Comparison of ENCODE assay signal across 8 cellular contexts in genomic region chr4:4480685-4481393, GRCh38.
DNase-seq lines count a peak whose midpoint lies in the region; FAIRE-seq and TF ChIP-seq lines count a peak whose summit lies in the region.

No MANE protein-coding gene starts in this region.

- H3K27ac ChIP-seq in left ventricle myocardium inferior (replicated peaks) (no peak overlapping the region), substantia nigra (ENCODE audit: low read depth, low read length, poor library complexity, severe bottlenecking) (peak overlapping the region; percentile 90)

- intact Hi-C loops in left ventricle myocardium inferior (cut with micrococcal nuclease) = no loop called here

- H3K27me3 ChIP-seq in left ventricle myocardium inferior (ENCODE audit: low read depth) = no peaks in the 10 kb centered on the region

- no peak overlapping the region for H3K4me3 ChIP-seq in left ventricle myocardium inferior

- peak; percentile 77 for FAIRE-seq in TTC549 (lab: Jason Lieb, UNC)

- no peaks in the 10 kb centered on the region for H3K36me3 ChIP-seq in left ventricle myocardium inferior

- TF ChIP-seq CTCF in left ventricle myocardium inferior (IDR thresholded peaks at IDR 0.05; ENCODE audit: borderline replicate concordance) = peak; percentile 44

- H3K4me1 ChIP-seq in left ventricle myocardium inferior = peaks cover 12% of the 10 kb centered on the region

- DNase-seq in DMS53 (lab: John Stamatoyannopoulos, UW) = peak; percentile 28
- DNase-seq in DMS53 treated with DMSO at 0.1 percent for 48 hours (lab: John Stamatoyannopoulos, UW; ENCODE audit: unreplicated experiment) = no peak
- DNase-seq in left ventricle myocardium inferior = no peak
- DNase-seq in substantia nigra (lab: John Stamatoyannopoulos, UW) = peak in 43 of 49 donors; percentile 15 to 88 (median 66)
- no peak for DNase-seq in GF-D8 (lab: John Stamatoyannopoulos, UW)
- DNase-seq in activated gamma-delta T cell (lab: John Stamatoyannopoulos, UW) = no peak
- DNase-seq in germinal center (ENCODE audit: low spot score) = no peak

- H3K9me3 ChIP-seq in left ventricle myocardium inferior (replicated peaks) = no peaks in the 10 kb centered on the region

Comparison
In these comparisons a context has a peak if more than half of its experiments do, and no peak if none do; other contexts are left out.
1. DNase-seq: peak in DMS53 (single experiment) and substantia nigra (43 of 49); none in DMS53 treated with DMSO at 0.1 percent for 48 hours (single experiment), left ventricle myocardium inferior (single experiment), GF-D8 (single experiment), activated gamma-delta T cell (single experiment) and germinal center (single experiment).